Comparison of ENCODE assay signal across 9 cellular contexts in the genomic region with DNA sequence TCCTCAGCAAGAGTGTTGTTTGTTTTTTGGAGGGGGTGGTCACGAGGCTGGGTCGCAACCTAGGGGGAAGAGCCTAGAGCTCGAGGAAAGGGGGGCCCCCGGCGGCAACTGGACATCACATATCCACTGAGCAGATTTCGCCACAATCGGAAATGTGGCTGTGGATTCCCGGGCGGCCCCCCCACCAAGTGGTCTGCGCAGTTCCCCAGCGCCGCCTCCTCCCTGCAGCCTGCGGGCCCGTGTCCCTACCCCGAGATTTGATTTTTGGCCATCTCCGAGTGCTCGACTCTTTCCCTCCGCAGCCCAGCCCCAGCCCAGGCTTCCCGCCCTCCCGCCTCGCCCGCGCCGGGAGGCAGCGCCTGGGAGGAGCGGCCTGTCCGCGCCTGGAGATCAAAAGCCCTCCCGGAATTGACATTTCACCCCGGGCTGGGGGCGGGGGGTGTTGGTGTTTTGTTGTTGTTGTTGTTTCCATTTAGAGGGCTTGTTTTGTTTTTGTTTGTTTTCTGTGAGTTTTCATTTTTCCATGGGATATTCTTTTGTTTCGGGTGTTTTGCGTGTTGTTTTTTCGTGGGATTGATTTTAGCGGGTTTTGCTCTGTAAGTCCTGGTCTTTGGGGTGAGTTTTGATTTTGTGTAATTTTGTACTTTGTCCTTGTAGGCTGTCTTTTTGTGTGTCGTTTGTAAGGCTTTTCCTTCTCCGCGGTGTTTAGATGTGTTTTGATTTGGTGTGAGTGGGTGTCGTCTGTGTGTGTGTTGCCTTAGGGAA.
DNase-seq lines count a peak whose midpoint lies in the region; ATAC-seq and TF ChIP-seq lines count a peak whose summit lies in the region.
"Had no signal": no experiment of that assay in that cellular context is flagged by ENCODE, and none has a peak within 500 bp of the region (broad histone marks: within the 10 kb centered on the region; RNA-seq: fewer than 3 reads in every experiment).

No MANE protein-coding gene starts in this region.

- H3K36me3 Mint-ChIP-seq in nephron (ENCODE audit: low read depth): no peaks in the 10 kb centered on the region

- in situ Hi-C loops in KBM-7 (cut with MboI; ENCODE audit: low pct_unique_long_range_greater_than_20kb, low sequenced_read_pairs): no loop called here

- H3K4me3 Mint-ChIP-seq in nephron: peak overlapping the region; percentile 69 to 76 (median 74)

- peaks cover 100% of the 10 kb centered on the region for H3K27me3 Mint-ChIP-seq in nephron (ENCODE audit: low read depth)

- DNase-seq in ELF-1 (ENCODE audit: low read depth, low spot score) (peak; percentile 81), KBM-7 (peak; percentile 31), astrocyte of the hippocampus (ENCODE audit: low read depth, low spot score) (peak; percentile 31), NCI-H2171 (lab: John Stamatoyannopoulos, UW) (no peak), foreskin melanocyte (no peak)
- DNase-seq: dorsolateral prefrontal cortex had no signal

- no peak for ATAC-seq in GM18861 (IDR thresholded peaks at IDR 0.05; ENCODE audit: unreplicated experiment)
- no peak for ATAC-seq in GM21423 (IDR thresholded peaks at IDR 0.05; ENCODE audit: unreplicated experiment)

- TF ChIP-seq CTCF in nephron (IDR thresholded peaks at IDR 0.05; ENCODE audit: unreplicated experiment in 3 of 3): no peak

- peaks cover 17% of the 10 kb centered on the region for H3K4me1 Mint-ChIP-seq in nephron

- H3K9me3 Mint-ChIP-seq in nephron: peaks cover 8% of the 10 kb centered on the region

- no peak overlapping the region for H3K27ac Mint-ChIP-seq in nephron

Comparison
In these comparisons a context has a peak if more than half of its experiments do, and no peak if none do; other contexts are left out.
1. DNase-seq: peak in ELF-1 (single experiment), KBM-7 (single experiment) and astrocyte of the hippocampus (single experiment); none in NCI-H2171 (single experiment) and foreskin melanocyte (single experiment).